10 cellular contexts compared by ENCODE assay signal in the genomic region with DNA sequence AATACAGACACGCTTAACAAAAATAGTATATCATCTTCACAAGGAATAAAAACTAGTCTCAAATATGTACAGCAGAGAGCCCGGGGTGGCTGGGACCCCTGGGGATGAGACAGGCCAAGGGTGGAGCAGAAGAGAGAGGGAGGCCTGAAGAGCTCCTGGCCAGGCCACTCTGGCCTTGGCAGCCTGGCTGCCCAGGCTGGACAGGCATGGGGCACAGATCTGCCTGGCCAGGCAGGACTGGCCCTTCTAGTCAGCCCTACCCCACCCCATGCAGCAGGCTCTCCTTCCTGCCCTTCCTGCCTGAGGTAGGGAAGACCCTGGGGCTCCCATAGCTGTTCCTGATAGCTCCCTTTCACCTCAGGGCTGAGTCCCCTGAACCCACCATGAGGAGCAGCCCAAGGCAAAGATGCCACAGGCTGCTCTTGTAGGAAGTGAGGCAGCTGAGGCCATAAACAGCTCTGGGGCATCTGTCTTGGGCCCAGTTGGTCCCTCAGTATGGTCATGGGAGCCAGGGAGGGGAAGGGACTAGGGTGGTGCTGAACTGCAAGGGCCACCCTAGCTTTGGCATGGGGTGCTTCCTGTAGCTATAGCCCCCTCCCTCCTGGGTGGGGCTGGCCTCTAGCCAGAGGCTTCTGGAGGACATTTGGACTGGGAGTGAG. TPM values are rescaled to one million over a fixed set of nuclear protein-coding genes. Genes with fewer than 3 reads are reported as not detected.
A peak's percentile ranks its signal among the peaks of the same experiment; 100 is the strongest.
DNase-seq lines count a peak whose midpoint lies in the region; ATAC-seq, FAIRE-seq and TF ChIP-seq lines count a peak whose summit lies in the region.
"Had no signal": no experiment of that assay in that cellular context is flagged by ENCODE, and none has a peak within 500 bp of the region (broad histone marks: within the 10 kb centered on the region; RNA-seq: fewer than 3 reads in every experiment).

No MANE protein-coding gene starts in this region.

- H3K27ac Mint-ChIP-seq in chondrocyte (ENCODE audit: unreplicated experiment), result peak overlapping the region; percentile 58
- peak overlapping the region in 6 of 9 donors; percentile 23 to 88 (median 72) for H3K27ac Mint-ChIP-seq in naive thymus-derived CD4-positive, alpha-beta T cell

- WGBS in heart right ventricle, 2 donors, result 55 to 60% methylated on average over 2 of the region's 2 CpGs

- H3K27me3 ChIP-seq in heart right ventricle (no peaks in the 10 kb centered on the region), A673 (replicated peaks; ENCODE audit: insufficient read depth, low read depth, low read length, poor library complexity) (no peaks in the 10 kb centered on the region), H7 (ENCODE audit: control insufficient read depth, insufficient read depth, low read length) (no peaks in the 10 kb centered on the region)
- H3K27me3 ChIP-seq in naive thymus-derived CD4-positive, alpha-beta T cell (ENCODE audit: control insufficient read depth in 2 of 2, insufficient read depth in 2 of 2, low read length in 2 of 2), result no peaks in the 10 kb centered on the region

- H3K9me3 Mint-ChIP-seq in chondrocyte (ENCODE audit: low read depth), result no peaks in the 10 kb centered on the region
- H3K9me3 Mint-ChIP-seq in naive thymus-derived CD4-positive, alpha-beta T cell, result peaks cover 0 to 1% (median 0%) of the 10 kb centered on the region in 11 donors

- DNase-seq in heart right ventricle, result no peak
- no peak for DNase-seq in Right ventricle myocardium inferior (ENCODE audit: missing footprints)
- DNase-seq in chondrocyte (ENCODE audit: low spot score), result no peak
- DNase-seq in naive thymus-derived CD4-positive, alpha-beta T cell, result no peak
- no peak for DNase-seq in GM12891 (ENCODE audit: insufficient read length, low spot score)
- DNase-seq in A673 (ENCODE audit: low spot score), result no peak
- DNase-seq in NCI-H446 treated with DMSO at 0.1 percent for 48 hours (lab: John Stamatoyannopoulos, UW), result no peak
- DNase-seq in H7, result no peak
- DNase-seq: NCI-H1694 had no signal

- intact Hi-C loops in heart right ventricle (cut with DNase I) (loop anchor here in 2 of 10 donors (2.0 to 5.0 kb wide), 2 partner anchors 56 to 57 kb away; a partner anchor contains a TSS), Right ventricle myocardium inferior (cut with DNase I) (loop anchor here (10.0 kb wide), 1 partner anchor 150 kb away; a partner anchor contains a TSS), A673 (cut with micrococcal nuclease; ENCODE audit: unreplicated experiment) (no loop called here)
- intact Hi-C loops in naive thymus-derived CD4-positive, alpha-beta T cell (cut with micrococcal nuclease), result loop anchor here in 1 of 2 donors (10.0 kb wide), 1 partner anchor 350 kb away; a partner anchor contains a TSS

- no peak for FAIRE-seq in GM12891 (lab: Jason Lieb, UNC)
- FAIRE-seq: TTC549 had no signal

- H3K27ac ChIP-seq in heart right ventricle (peak overlapping the region; percentile 32 to 92 (median 84)), A673 (ENCODE audit: low read depth, low read length, poor library complexity, severe bottlenecking) (no peak overlapping the region)
- H3K27ac ChIP-seq in naive thymus-derived CD4-positive, alpha-beta T cell (ENCODE audit: low read depth, low read length), result peak overlapping the region; percentile 33

- H3K9me3 ChIP-seq in heart right ventricle, result no peaks in the 10 kb centered on the region
- H3K9me3 ChIP-seq in naive thymus-derived CD4-positive, alpha-beta T cell (ENCODE audit: control insufficient read depth in 2 of 3, low read length in 3 of 3), result no peaks in the 10 kb centered on the region
- no peaks in the 10 kb centered on the region for H3K9me3 ChIP-seq in A673 (ENCODE audit: low read depth, low read length, poor library complexity, severe bottlenecking)

- H3K4me1 Mint-ChIP-seq in chondrocyte (ENCODE audit: low read depth), result peaks cover 39% of the 10 kb centered on the region
- peaks cover 35 to 71% (median 48%) of the 10 kb centered on the region in 7 donors for H3K4me1 Mint-ChIP-seq in naive thymus-derived CD4-positive, alpha-beta T cell

- TF ChIP-seq CTCF in heart right ventricle (IDR thresholded peaks at IDR 0.05), result no peak
- TF ChIP-seq CTCF in chondrocyte (IDR thresholded peaks at IDR 0.05), result no peak
- no peak for TF ChIP-seq CTCF in A673 (conservative IDR thresholded peaks at IDR 0.05; ENCODE audit: low read depth, low read length)

- no peaks in the 10 kb centered on the region for H3K27me3 Mint-ChIP-seq in chondrocyte (ENCODE audit: low read depth)
- H3K27me3 Mint-ChIP-seq in naive thymus-derived CD4-positive, alpha-beta T cell, result no peaks in the 10 kb centered on the region

- BruUV-seq in A673 (replicated peaks; lab: Mats Ljungman, UMichigan), result no TSS peak

- H3K36me3 Mint-ChIP-seq in chondrocyte (ENCODE audit: low read depth), result peaks cover 26% of the 10 kb centered on the region
- H3K36me3 Mint-ChIP-seq in naive thymus-derived CD4-positive, alpha-beta T cell, result peaks cover 0 to 26% (median 0%) of the 10 kb centered on the region in 5 donors

- no peak overlapping the region for H3K4me3 Mint-ChIP-seq in chondrocyte (ENCODE audit: unreplicated experiment)
- no peak overlapping the region for H3K4me3 Mint-ChIP-seq in naive thymus-derived CD4-positive, alpha-beta T cell

- H3K36me3 ChIP-seq in heart right ventricle (peaks cover 0 to 39% (median 9%) of the 10 kb centered on the region in 9 donors), A673 (ENCODE audit: insufficient read depth, low read length, poor library complexity, severe bottlenecking) (peaks cover 9% of the 10 kb centered on the region), H7 (replicated peaks; ENCODE audit: control insufficient read depth, insufficient read depth, low read length) (peaks cover 4% of the 10 kb centered on the region)
- peaks cover 0 to 21% (median 0%) of the 10 kb centered on the region in 3 experiments for H3K36me3 ChIP-seq in naive thymus-derived CD4-positive, alpha-beta T cell (ENCODE audit: control insufficient read depth in 2 of 3, insufficient read depth in 3 of 3, low read length in 3 of 3)

- TF ChIP-seq POLR2A in GM12891 (IDR thresholded peaks at IDR 0.05; ENCODE audit: low read depth, low read length), result no peak

- CTCF ChIA-PET in naive thymus-derived CD4-positive, alpha-beta T cell (lab: Charles Lee), result interaction anchor here (0.8 to 2.9 kb wide), 4 partner anchors 9 to 62 kb away, joined by 4 to 31 read pairs (median 4); no protein-coding TSS in a partner anchor
- CTCF ChIA-PET in A673 (lab: Charles Lee), result interaction anchor here (2.2 kb wide), 1 partner anchor 59 kb away, joined by 14 read pairs; no protein-coding TSS in a partner anchor

- H3K4me1 ChIP-seq in heart right ventricle (peaks cover 38 to 81% (median 74%) of the 10 kb centered on the region in 9 donors), A673 (ENCODE audit: insufficient read depth, low read length, poor library complexity, severe bottlenecking) (peaks cover 10% of the 10 kb centered on the region)
- peaks cover 4 to 28% of the 10 kb centered on the region in 2 donors for H3K4me1 ChIP-seq in naive thymus-derived CD4-positive, alpha-beta T cell (ENCODE audit: control insufficient read depth in 2 of 2, insufficient read depth in 2 of 2, low read length in 2 of 2)

- POLR2A ChIA-PET in naive thymus-derived CD4-positive, alpha-beta T cell (lab: Charles Lee), result interaction anchor here (1.2 to 2.5 kb wide), 2 partner anchors 10 to 58 kb away, joined by 4 to 13 read pairs; a partner anchor contains a TSS
- POLR2A ChIA-PET in A673 (lab: Charles Lee; ENCODE audit: low non-redundant PET), result interaction anchor here (1.1 kb wide), 1 partner anchor 30 kb away, joined by 4 read pairs; no protein-coding TSS in a partner anchor

- H3K4me3 ChIP-seq in heart right ventricle (no peak overlapping the region), A673 (ENCODE audit: low read depth, low read length, poor library complexity, severe bottlenecking) (no peak overlapping the region), H7 (ENCODE audit: insufficient read depth, low read depth, low read length) (no peak overlapping the region)
- no peak overlapping the region for H3K4me3 ChIP-seq in naive thymus-derived CD4-positive, alpha-beta T cell (ENCODE audit: low read length)

- ATAC-seq in heart right ventricle, result peak in 1 of 8 donors; percentile 9
- no peak for ATAC-seq in Right ventricle myocardium inferior
- no peak for ATAC-seq in naive thymus-derived CD4-positive, alpha-beta T cell

TF ChIP-seq in GM12891, 5 proteins besides CTCF, POLR2A, EP300 and RAD21:
- TF ChIP-seq PAX5 (IDR thresholded peaks at IDR 0.05; ENCODE audit: insufficient read depth, low read length, severe bottlenecking) (no peak), POU2F2 (IDR thresholded peaks at IDR 0.05; ENCODE audit: low read depth, low read length) (no peak), TAF1 (IDR thresholded peaks at IDR 0.05; ENCODE audit: low read depth, low read length) (no peak), SPI1 (IDR thresholded peaks at IDR 0.05; ENCODE audit: low read depth, low read length) (no peak), POLR2AphosphoS5 (IDR thresholded peaks at IDR 0.05; ENCODE audit: low read depth, low read length) (no peak)

RNA-seq across cellular contexts. Expression of a gene that starts 27.1 kb away (rescaled TPM):
- 10 to 100 TPM in 3 of 10 donors, 1 to 10 TPM in 7; 3.8 to 20.1 (median 7.5) TPM for total RNA-seq in heart right ventricle
- polyA plus RNA-seq in heart right ventricle, result 100 to 1,000 TPM in 1 of 2 donors, 10 to 100 TPM in 1; 30.4 to 103 TPM
- total RNA-seq in Right ventricle myocardium inferior, result 7.1 TPM
- not detected in 3 replicates for total RNA-seq in chondrocyte
- not detected for total RNA-seq in naive thymus-derived CD4-positive, alpha-beta T cell
- not detected for polyA plus RNA-seq in naive thymus-derived CD4-positive, alpha-beta T cell
- polyA plus RNA-seq in GM12891 (2012; ENCODE audit: low read depth, missing spikeins), result not detected
- total RNA-seq in A673 (2021), result not detected in 2 replicates
- 0.21 TPM in 1 of 2 replicates, not detected in the other for total RNA-seq in H7 (2014; rRNA removed; shearing (Covaris generic))

RNA-seq across cellular contexts. Expression of a gene that starts 57.8 kb away (rescaled TPM):
- total RNA-seq in heart right ventricle, result 10 to 100 TPM; 34.7 to 97.4 (median 45.9) TPM
- polyA plus RNA-seq in heart right ventricle, result 100 to 1,000 TPM in 1 of 2 donors, 10 to 100 TPM in 1; 35.2 to 128 TPM
- total RNA-seq in Right ventricle myocardium inferior, result 55.2 TPM
- total RNA-seq in chondrocyte, result 55.9 to 96.1 TPM (median 90.7 TPM) in 3 replicates
- 100 to 1,000 TPM in 1 of 5 experiments, 10 to 100 TPM in 4; 15.0 to 111 (median 19.4) TPM for total RNA-seq in naive thymus-derived CD4-positive, alpha-beta T cell
- 10 to 100 TPM; 11.5 to 12.7 TPM for polyA plus RNA-seq in naive thymus-derived CD4-positive, alpha-beta T cell
- polyA plus RNA-seq in GM12891 (2012; ENCODE audit: low read depth, missing spikeins), result 40.2 TPM
- 44.5 and 47.8 TPM in 2 replicates for total RNA-seq in A673 (2021)
- 38.5 and 53.6 TPM in 2 replicates for total RNA-seq in H7 (2014; rRNA removed; shearing (Covaris generic))

RNA-seq across cellular contexts. Expression of a gene that starts 59.7 kb away (rescaled TPM):
- total RNA-seq in heart right ventricle (100 to 1,000 TPM in 7 of 10 donors, 10 to 100 TPM in 3; 42.8 to 204 (median 109) TPM), Right ventricle myocardium inferior (98.9 TPM), chondrocyte (7.7 to 73.7 TPM (median 9.0 TPM) in 3 replicates), A673 (2021) (24.6 and 39.3 TPM in 2 replicates)
- polyA plus RNA-seq in heart right ventricle, result 100 to 1,000 TPM; 230 to 551 TPM
- total RNA-seq in naive thymus-derived CD4-positive, alpha-beta T cell, result 10 to 100 TPM in 1 of 5 experiments, 1 to 10 TPM in 1, under 1 TPM in 3; 0.41 to 16.9 (median 0.62) TPM
- not detected for polyA plus RNA-seq in naive thymus-derived CD4-positive, alpha-beta T cell
- polyA plus RNA-seq in GM12891 (2012; ENCODE audit: low read depth, missing spikeins), result 0.53 TPM
- 424 and 491 TPM in 2 replicates for total RNA-seq in H7 (2014; rRNA removed; shearing (Covaris generic))
